In the genomic region with DNA sequence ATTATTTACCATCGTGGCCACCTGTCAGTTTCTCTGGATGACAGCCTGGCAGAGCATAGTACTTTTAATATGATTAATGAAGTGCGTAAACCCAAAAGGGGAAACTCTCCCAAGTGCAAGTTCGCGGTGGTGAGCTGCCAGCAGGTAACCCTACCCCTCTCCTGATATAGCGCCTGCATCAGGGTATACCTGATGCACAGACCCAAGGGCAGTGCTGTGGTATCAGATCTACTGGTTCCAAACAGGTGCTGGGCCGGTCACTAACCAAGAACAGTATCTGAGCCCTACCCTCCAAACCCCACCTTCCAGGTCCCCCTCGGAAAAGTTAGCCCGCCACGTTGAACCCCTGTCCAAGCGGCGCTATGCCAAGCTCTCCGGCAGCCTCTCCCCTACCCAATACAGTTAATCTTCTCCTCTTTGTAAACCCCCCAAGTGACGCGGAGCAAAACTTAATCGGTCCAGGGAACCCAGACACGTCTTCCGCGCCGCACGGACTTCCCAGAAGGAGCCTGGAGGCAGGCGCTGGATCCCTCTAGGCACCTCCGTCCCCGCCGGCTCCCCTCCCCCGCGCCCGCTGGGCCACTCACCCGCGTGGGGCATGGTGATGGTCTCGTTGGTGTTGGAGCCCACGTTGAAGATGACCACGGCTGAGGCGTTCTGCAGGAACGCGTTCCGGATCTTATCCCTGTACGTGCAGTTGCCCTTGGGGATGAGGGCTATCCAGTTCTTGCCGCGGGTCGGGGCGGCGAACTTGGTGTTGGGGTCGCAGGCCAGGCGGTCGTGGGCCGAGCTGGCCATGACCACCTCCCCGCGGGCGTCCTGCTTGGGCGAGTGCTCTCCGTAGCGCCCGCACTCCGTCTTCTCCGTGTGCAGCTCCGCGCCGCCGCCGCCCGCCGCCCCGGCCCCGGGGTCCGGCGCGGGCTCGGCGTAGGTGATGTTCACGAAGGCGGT, we compare ENCODE assay signal across 8 cellular contexts. TPM values are rescaled to one million over a fixed set of nuclear protein-coding genes. Genes with fewer than 3 reads are reported as not detected.
DNase-seq lines count a peak whose midpoint lies in the region; ATAC-seq and TF ChIP-seq lines count a peak whose summit lies in the region.

No MANE protein-coding gene starts in this region.

- TF ChIP-seq POLR2A in right lobe of liver (IDR thresholded peaks at IDR 0.05) = no peak

- H3K9me3 Mint-ChIP-seq in activated CD4-positive, alpha-beta T cell treated with anti-CD3 and anti-CD28 coated beads, Interleukin-2, amount 10 ng/mL, durations not matched to agents 7 days and 5 days = no peaks in the 10 kb centered on the region

- no peak for DNase-seq in activated CD4-positive, alpha-beta T cell treated with anti-CD3 and anti-CD28 coated beads, Interleukin-2, amount 10 ng/mL, durations not matched to agents 7 days and 5 days
- no peak for DNase-seq in activated CD4-positive, alpha-beta T cell treated with anti-CD3 and anti-CD28 coated beads for 1 hour
- DNase-seq in cardiac fibroblast (ENCODE audit: low read depth in 2 of 2) = peak in 1 of 2 donors; percentile 18
- peak in 1 of 3 donors; percentile 15 for DNase-seq in right lobe of liver
- DNase-seq in thoracic aorta (ENCODE audit: low spot score) = no peak
- DNase-seq in NCI-H524 treated with DMSO at 0.1 percent for 48 hours (lab: John Stamatoyannopoulos, UW) = no peak
- no peak for DNase-seq in ACHN

- H3K27me3 ChIP-seq in HUES64 (ENCODE audit: insufficient read depth, low read length) (peaks cover 34% of the 10 kb centered on the region), right lobe of liver (peaks cover 0 to 9% of the 10 kb centered on the region in 2 donors), thoracic aorta (replicated peaks; ENCODE audit: insufficient read depth) (no peaks in the 10 kb centered on the region)

- no peaks in the 10 kb centered on the region for H3K36me3 ChIP-seq in HUES64 (ENCODE audit: insufficient read depth, low read length)
- no peaks in the 10 kb centered on the region for H3K36me3 ChIP-seq in right lobe of liver
- no peaks in the 10 kb centered on the region for H3K36me3 ChIP-seq in thoracic aorta

- in situ Hi-C loops in ACHN (cut with HindIII; ENCODE audit: low pct_ligation_motif_present, low pct_unique_long_range_greater_than_20kb, low sequenced_read_pairs) = no loop called here

- peaks cover 9% of the 10 kb centered on the region for H3K4me1 Mint-ChIP-seq in activated CD4-positive, alpha-beta T cell treated with anti-CD3 and anti-CD28 coated beads, Interleukin-2, amount 10 ng/mL, durations not matched to agents 7 days and 5 days

- peak overlapping the region; percentile 66 for H3K9ac ChIP-seq in HUES64 (ENCODE audit: low read depth, low read length)

- H3K27ac ChIP-seq in HUES64 (ENCODE audit: low read depth, low read length) = no peak overlapping the region
- H3K27ac ChIP-seq in right lobe of liver = peak overlapping the region in 1 of 3 donors; percentile 21
- peak overlapping the region; percentile 61 to 67 for H3K27ac ChIP-seq in thoracic aorta

- H3K27me3 Mint-ChIP-seq in activated CD4-positive, alpha-beta T cell treated with anti-CD3 and anti-CD28 coated beads, Interleukin-2, amount 10 ng/mL, durations not matched to agents 7 days and 5 days = peaks cover 83% of the 10 kb centered on the region

- H3K9me3 ChIP-seq in HUES64 (ENCODE audit: insufficient read depth, low read depth, low read length) (no peaks in the 10 kb centered on the region), right lobe of liver (no peaks in the 10 kb centered on the region), thoracic aorta (no peaks in the 10 kb centered on the region)

- peak in 2 of 4 donors; percentile 6 to 12 for ATAC-seq in right lobe of liver
- ATAC-seq in thoracic aorta (ENCODE audit: insufficient number of reproducible peaks, low FRiP score, low read depth) = no peak

- no peak overlapping the region for H3K27ac Mint-ChIP-seq in activated CD4-positive, alpha-beta T cell treated with anti-CD3 and anti-CD28 coated beads, Interleukin-2, amount 10 ng/mL, durations not matched to agents 7 days and 5 days

- H3K4me3 ChIP-seq in HUES64 (ENCODE audit: low read length) (peak overlapping the region; percentile 90), cardiac fibroblast (replicated peaks in 1 of 2; ENCODE audit: low read depth in 2 of 2, low read length in 2 of 2) (peak overlapping the region; percentile 65 to 68), right lobe of liver (peak overlapping the region; percentile 55 to 72 (median 69)), thoracic aorta (peak overlapping the region; percentile 85)

- WGBS in HUES64 = 3% methylated on average over 71 of the region's 71 CpGs
- 13% methylated on average over 12 of the region's 71 CpGs for WGBS in right lobe of liver (ENCODE audit: insufficient coverage, low coverage, low lambda C conversion rate, missing lambda C conversion rate)

- intact Hi-C loops in right lobe of liver (cut with DNase I) = loop anchor here (5.0 to 10.0 kb wide), 2 partner anchors 270 to 277 kb away; no protein-coding TSS in a partner anchor

- TF ChIP-seq CTCF in cardiac fibroblast (IDR thresholded peaks at IDR 0.05; ENCODE audit: low read depth, low read length) = no peak
- TF ChIP-seq CTCF in right lobe of liver (IDR thresholded peaks at IDR 0.05) = no peak
- TF ChIP-seq CTCF in thoracic aorta (IDR thresholded peaks at IDR 0.05) = no peak

- peak overlapping the region; percentile 34 for H3K4me3 Mint-ChIP-seq in activated CD4-positive, alpha-beta T cell treated with anti-CD3 and anti-CD28 coated beads, Interleukin-2, amount 10 ng/mL, durations not matched to agents 7 days and 5 days

- CTCF ChIA-PET in activated CD4-positive, alpha-beta T cell treated with anti-CD3 and anti-CD28 coated beads, Interleukin-2, amount 10 ng/mL, durations not matched to agents 7 days and 5 days (lab: Charles Lee) = no interaction called here

- H3K36me3 Mint-ChIP-seq in activated CD4-positive, alpha-beta T cell treated with anti-CD3 and anti-CD28 coated beads, Interleukin-2, amount 10 ng/mL, durations not matched to agents 7 days and 5 days (ENCODE audit: low read depth) = no peaks in the 10 kb centered on the region

- H3K4me1 ChIP-seq in HUES64 (ENCODE audit: insufficient read depth, low read length) (no peaks in the 10 kb centered on the region), right lobe of liver (peaks cover 0 to 4% (median 0%) of the 10 kb centered on the region in 4 donors), thoracic aorta (ENCODE audit: control insufficient read depth in 1 of 2, low read depth in 2 of 2) (peaks cover 0 to 35% of the 10 kb centered on the region in 2 donors)

- POLR2A ChIA-PET in activated CD4-positive, alpha-beta T cell treated with anti-CD3 and anti-CD28 coated beads, Interleukin-2, amount 10 ng/mL, durations not matched to agents 7 days and 5 days (lab: Charles Lee) = no interaction called here

RNA-seq across cellular contexts. Expression of a gene that starts 1.3 kb away (rescaled TPM):
- total RNA-seq in activated CD4-positive, alpha-beta T cell treated with anti-CD3 and anti-CD28 coated beads, Interleukin-2, amount 10 ng/mL, durations not matched to agents 7 days and 5 days = under 1 TPM in 1 of 2 experiments, not detected in 1; 0.02 TPM
- polyA plus RNA-seq in HUES64 (2013, experiment 1 of 2) = 2.6 TPM
- polyA plus RNA-seq in HUES64 (2013, experiment 2 of 2) = 3.4 TPM
- total RNA-seq in right lobe of liver = 1 to 10 TPM; 1.2 to 1.8 (median 1.5) TPM
- 10 to 100 TPM in 1 of 2 donors, 1 to 10 TPM in 1; 9.7 to 11.6 TPM for total RNA-seq in thoracic aorta
